8 cellular contexts compared by ENCODE assay signal in genomic region chr7:140674899-140675701, GRCh38. TPM values are rescaled to one million over a fixed set of nuclear protein-coding genes. Genes with fewer than 3 reads are reported as not detected.
A peak's percentile ranks its signal among the peaks of the same experiment; 100 is the strongest.
DNase-seq lines count a peak whose midpoint lies in the region; ATAC-seq, FAIRE-seq and TF ChIP-seq lines count a peak whose summit lies in the region.

No MANE protein-coding gene starts in this region.

- H3K27ac Mint-ChIP-seq in activated CD4-positive, alpha-beta memory T cell treated with anti-CD3 and anti-CD28 coated beads, Interleukin-2, amount 10 ng/mL, durations not matched to agents 7 days and 5 days, result peak overlapping the region; percentile 14

- H3K27ac ChIP-seq in gastrocnemius medialis, result peak overlapping the region in 2 of 4 donors; percentile 6 to 35

- no peak overlapping the region for H3K4me3 ChIP-seq in gastrocnemius medialis

- H3K4me1 ChIP-seq in gastrocnemius medialis, result peaks cover 16 to 26% of the 10 kb centered on the region in 2 donors

- H3K9me3 ChIP-seq in gastrocnemius medialis, result no peaks in the 10 kb centered on the region

- peaks cover 34% of the 10 kb centered on the region for H3K4me1 Mint-ChIP-seq in activated CD4-positive, alpha-beta memory T cell treated with anti-CD3 and anti-CD28 coated beads, Interleukin-2, amount 10 ng/mL, durations not matched to agents 7 days and 5 days

- no peaks in the 10 kb centered on the region for H3K27me3 ChIP-seq in gastrocnemius medialis

- H3K27me3 Mint-ChIP-seq in activated CD4-positive, alpha-beta memory T cell treated with anti-CD3 and anti-CD28 coated beads, Interleukin-2, amount 10 ng/mL, durations not matched to agents 7 days and 5 days, result no peaks in the 10 kb centered on the region

- FAIRE-seq in HTR-8/SVneo (lab: Jason Lieb, UNC), result no peak

- CTCF ChIA-PET in activated CD4-positive, alpha-beta memory T cell treated with anti-CD3 and anti-CD28 coated beads, Interleukin-2, amount 10 ng/mL, durations not matched to agents 7 days and 5 days (lab: Charles Lee), result interaction anchor here (0.8 to 3.1 kb wide), 6 partner anchors 8 to 339 kb away, joined by 3 to 15 read pairs (median 4); partner anchors contain the start of gene MRPS33

- intact Hi-C loops in left cardiac atrium (cut with DNase I) (loop anchor here in 1 of 2 donors (10.0 kb wide), 1 partner anchor 340 kb away; the partner anchor contains the start of gene MRPS33), gastrocnemius medialis (cut with DNase I; ENCODE audit: low total_unique reads) (loop anchor here (5.0 to 10.0 kb wide), 4 partner anchors 137 to 860 kb away; partner anchors contain the start of gene MRPS33)

- peak in 2 of 5 experiments; percentile 25 to 40 for TF ChIP-seq CTCF in gastrocnemius medialis (IDR thresholded peaks at IDR 0.05 in 4 of 5, conservative IDR thresholded peaks at IDR 0.05 in 1 of 5)

- peak; percentile 39 to 64 for ATAC-seq in left cardiac atrium
- ATAC-seq in gastrocnemius medialis, result peak; percentile 53 to 62
- ATAC-seq in GM19467 (IDR thresholded peaks at IDR 0.05; ENCODE audit: unreplicated experiment), result no peak

- H3K36me3 ChIP-seq in gastrocnemius medialis, result peaks cover 0 to 12% of the 10 kb centered on the region in 2 donors

- H3K9me3 Mint-ChIP-seq in activated CD4-positive, alpha-beta memory T cell treated with anti-CD3 and anti-CD28 coated beads, Interleukin-2, amount 10 ng/mL, durations not matched to agents 7 days and 5 days, result no peaks in the 10 kb centered on the region

- DNase-seq in NCI-H510A treated with DMSO at 0.1 percent for 48 hours (lab: John Stamatoyannopoulos, UW) (peak; percentile 4), NCI-H510A (lab: John Stamatoyannopoulos, UW) (no peak), HTR-8/SVneo (ENCODE audit: insufficient read length, low spot score) (peak; percentile 49), left cardiac atrium (no peak), gastrocnemius medialis (peak in 1 of 2 donors; percentile 31), GM19238 (ENCODE audit: insufficient read length, low spot score) (no peak)
- no peak for DNase-seq in activated CD4-positive, alpha-beta memory T cell treated with anti-CD3 and anti-CD28 coated beads, Interleukin-2, amount 10 ng/mL, durations not matched to agents 7 days and 5 days

- H3K36me3 Mint-ChIP-seq in activated CD4-positive, alpha-beta memory T cell treated with anti-CD3 and anti-CD28 coated beads, Interleukin-2, amount 10 ng/mL, durations not matched to agents 7 days and 5 days (ENCODE audit: low read depth), result peaks cover 17% of the 10 kb centered on the region

- no peak for TF ChIP-seq POLR2A in gastrocnemius medialis (IDR thresholded peaks at IDR 0.05)

- H3K4me3 Mint-ChIP-seq in activated CD4-positive, alpha-beta memory T cell treated with anti-CD3 and anti-CD28 coated beads, Interleukin-2, amount 10 ng/mL, durations not matched to agents 7 days and 5 days, result peak overlapping the region; percentile 80

- POLR2A ChIA-PET in activated CD4-positive, alpha-beta memory T cell treated with anti-CD3 and anti-CD28 coated beads, Interleukin-2, amount 10 ng/mL, durations not matched to agents 7 days and 5 days (lab: Charles Lee), result interaction anchor here (1.1 to 4.4 kb wide), 5 partner anchors 11 to 339 kb away, joined by 3 to 35 read pairs (median 19); partner anchors contain the start of genes MRPS33 and NDUFB2

- in situ Hi-C loops in gastrocnemius medialis (cut with MboI; ENCODE audit: low sequenced_read_pairs in 4 of 4), result loop anchor here in 3 of 4 donors (25.0 kb wide), 1 partner anchor 337 kb away; the partner anchor contains the start of gene MRPS33 (in 3 of the 3)

RNA-seq across cellular contexts. Expression of gene ADCK2, which starts 2.4 kb away (rescaled TPM):
- 10 to 100 TPM; 23.4 to 23.9 TPM for total RNA-seq in activated CD4-positive, alpha-beta memory T cell treated with anti-CD3 and anti-CD28 coated beads, Interleukin-2, amount 10 ng/mL, durations not matched to agents 7 days and 5 days
- total RNA-seq in left cardiac atrium (10 to 100 TPM; 12.9 to 14.7 TPM), gastrocnemius medialis (10 to 100 TPM; 19.7 to 27.2 (median 23.3) TPM)

RNA-seq across cellular contexts. Expression of gene NDUFB2, which starts 21.4 kb away (rescaled TPM):
- 100 to 1,000 TPM; 155 to 156 TPM for total RNA-seq in activated CD4-positive, alpha-beta memory T cell treated with anti-CD3 and anti-CD28 coated beads, Interleukin-2, amount 10 ng/mL, durations not matched to agents 7 days and 5 days
- 100 to 1,000 TPM; 499 to 528 TPM for total RNA-seq in left cardiac atrium
- total RNA-seq in gastrocnemius medialis, result 100 to 1,000 TPM; 449 to 793 (median 538) TPM

RNA-seq across cellular contexts. Expression of gene DENND2A, which starts 34.5 kb away (rescaled TPM):
- total RNA-seq in activated CD4-positive, alpha-beta memory T cell treated with anti-CD3 and anti-CD28 coated beads, Interleukin-2, amount 10 ng/mL, durations not matched to agents 7 days and 5 days, result not detected
- total RNA-seq in left cardiac atrium, result 10 to 100 TPM in 1 of 2 donors, 1 to 10 TPM in 1; 9.6 to 19.0 TPM
- total RNA-seq in gastrocnemius medialis, result 1 to 10 TPM in 3 of 4 donors, under 1 TPM in 1; 0.73 to 2.6 (median 1.6) TPM

Comparison
In these comparisons a context has a peak if more than half of its experiments do, and no peak if none do; other contexts are left out.
1. DNase-seq: peak in NCI-H510A treated with DMSO at 0.1 percent for 48 hours (single experiment) and HTR-8/SVneo (single experiment); none in NCI-H510A (single experiment), activated CD4-positive, alpha-beta memory T cell treated with anti-CD3 and anti-CD28 coated beads, Interleukin-2, amount 10 ng/mL, durations not matched to agents 7 days and 5 days (single experiment), left cardiac atrium (single experiment) and GM19238 (single experiment).